8 cellular contexts compared by ENCODE assay signal in the genomic region with DNA sequence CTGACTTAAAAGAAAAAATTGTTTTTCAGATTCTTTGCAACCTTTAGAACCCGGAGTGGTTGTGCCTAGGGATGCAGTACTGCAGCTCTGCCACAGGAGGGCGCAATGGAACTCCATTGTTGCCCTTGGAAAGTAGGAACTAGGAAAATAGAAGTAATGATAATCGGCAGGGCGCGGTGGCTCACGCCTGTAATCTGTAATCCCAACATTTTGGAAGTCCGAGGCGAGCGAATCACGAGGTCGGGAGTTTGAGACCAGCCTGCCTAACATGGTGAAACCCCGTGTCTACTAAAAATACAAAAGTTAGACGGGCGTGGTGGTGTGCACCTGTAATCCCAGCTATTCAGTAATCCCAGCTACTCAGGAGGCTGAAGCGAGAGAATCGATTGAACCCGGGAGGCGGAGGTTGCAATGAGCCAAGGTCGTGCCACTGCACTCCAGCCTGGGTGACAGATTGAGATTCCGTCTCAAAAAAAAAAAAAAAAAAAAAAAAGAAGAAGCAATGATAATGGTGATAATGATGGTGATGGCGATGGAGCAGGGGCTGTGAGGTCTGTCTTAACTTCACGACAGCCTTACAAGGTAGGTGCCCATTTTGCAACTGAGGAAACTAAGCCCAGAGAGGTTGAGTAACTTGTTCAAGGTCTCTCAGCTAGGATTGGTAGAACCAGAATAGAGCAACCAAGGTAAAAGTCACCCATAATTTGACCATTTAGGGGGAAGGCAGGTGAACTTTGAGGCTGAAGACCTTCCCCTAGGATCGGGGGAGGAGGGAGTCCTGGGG. TPM values are rescaled to one million over a fixed set of nuclear protein-coding genes. Genes with fewer than 3 reads are reported as not detected.
DNase-seq lines count a peak whose midpoint lies in the region; ATAC-seq, FAIRE-seq and TF ChIP-seq lines count a peak whose summit lies in the region.

No MANE protein-coding gene starts in this region.

- H3K27ac ChIP-seq in H1 (ENCODE audit: low read depth, low read length) (no peak overlapping the region), upper lobe of left lung (no peak overlapping the region)
- no peak overlapping the region for H3K27ac ChIP-seq in naive thymus-derived CD4-positive, alpha-beta T cell (ENCODE audit: low read depth, low read length)

- H2BK15ac ChIP-seq in H1 (ENCODE audit: low read length): no peak overlapping the region

- H3K4me3 Mint-ChIP-seq in naive thymus-derived CD4-positive, alpha-beta T cell: peak overlapping the region in 5 of 10 donors; percentile 2 to 74 (median 30)

- H2AK5ac ChIP-seq in H1 (ENCODE audit: low read depth, low read length): no peak overlapping the region

- H3K27me3 ChIP-seq in H1 (replicated peaks in 1 of 4; ENCODE audit: control insufficient read depth in 3 of 4, extremely low read depth in 1 of 4, insufficient read depth in 3 of 4, low read length in 3 of 4) (no peaks in the 10 kb centered on the region), upper lobe of left lung (no peaks in the 10 kb centered on the region)
- no peaks in the 10 kb centered on the region for H3K27me3 ChIP-seq in naive thymus-derived CD4-positive, alpha-beta T cell (ENCODE audit: control insufficient read depth in 2 of 2, insufficient read depth in 2 of 2, low read length in 2 of 2)

- intact Hi-C loops in naive thymus-derived CD4-positive, alpha-beta T cell (cut with micrococcal nuclease): loop anchor here (1.0 kb wide), 3 partner anchors 26 to 464 kb away; no protein-coding TSS in a partner anchor

- POLR2A ChIA-PET in H1 (lab: Charles Lee; ENCODE audit: partially characterized antibody): interaction anchor here (2.0 to 2.9 kb wide), 2 partner anchors 13 to 23 kb away, joined by 8 to 15 read pairs; no protein-coding TSS in a partner anchor
- POLR2A ChIA-PET in naive thymus-derived CD4-positive, alpha-beta T cell (lab: Charles Lee): interaction anchor here (0.8 kb wide), 1 partner anchor 110 kb away, joined by 3 read pairs; no protein-coding TSS in a partner anchor

- TF ChIP-seq POLR2A in H1 (IDR thresholded peaks at IDR 0.05; ENCODE audit: control extremely low read depth in 1 of 2, low read depth in 2 of 2, low read length in 2 of 2): no peak
- TF ChIP-seq POLR2A in upper lobe of left lung (IDR thresholded peaks at IDR 0.05): no peak

- H3K23ac ChIP-seq in H1 (ENCODE audit: insufficient read length): no peak overlapping the region

- peak; percentile 87 for FAIRE-seq in H1 (lab: Jason Lieb, UNC)

- peak; percentile 69 to 79 for TF ChIP-seq RAD21 in H1 (IDR thresholded peaks at IDR 0.05 in 1 of 2, conservative IDR thresholded peaks at IDR 0.05 in 1 of 2; ENCODE audit: low read depth in 2 of 2, low read length in 2 of 2)

- H4K20me1 ChIP-seq in H1 (replicated peaks in 1 of 2; ENCODE audit: control insufficient read depth in 1 of 2, insufficient read depth in 2 of 2, low read length in 2 of 2): no peaks in the 10 kb centered on the region

- no peak overlapping the region for H4K91ac ChIP-seq in H1 (replicated peaks; ENCODE audit: insufficient read length, low read length)

- no peak for TF ChIP-seq EP300 in H1 (IDR thresholded peaks at IDR 0.05; ENCODE audit: borderline replicate concordance in 1 of 2, low read depth in 2 of 2, low read length in 2 of 2)
- no peak for TF ChIP-seq EP300 in upper lobe of left lung (IDR thresholded peaks at IDR 0.05)

- no peaks in the 10 kb centered on the region; the same call in 1 of the 2 replicates for H3K23me2 ChIP-seq in H1 (ENCODE audit: low read depth, low read length)

- no peak overlapping the region for H2BK20ac ChIP-seq in H1 (ENCODE audit: low read length)

- no peaks in the 10 kb centered on the region for H3K79me2 ChIP-seq in H1 (ENCODE audit: control insufficient read depth in 1 of 2, insufficient read depth in 2 of 2, low read length in 2 of 2)

- no peak overlapping the region; the same call in none of the 2 replicates for H3K18ac ChIP-seq in H1 (ENCODE audit: extremely low read depth, low read length)

- H3K9ac ChIP-seq in H1 (replicated peaks in 1 of 4; ENCODE audit: extremely low read depth in 1 of 4, low read depth in 3 of 4, low read length in 3 of 4): no peak overlapping the region

- H3K4me1 ChIP-seq in H1 (replicated peaks in 1 of 4; ENCODE audit: control insufficient read depth in 3 of 4, insufficient read depth in 4 of 4, low read length in 3 of 4) (peaks cover 2 to 8% (median 5%) of the 10 kb centered on the region in 4 experiments; a peak in 5 of 7 replicates), upper lobe of left lung (peaks cover 0 to 11% (median 5%) of the 10 kb centered on the region in 4 donors)
- H3K4me1 ChIP-seq in naive thymus-derived CD4-positive, alpha-beta T cell (ENCODE audit: control insufficient read depth in 2 of 2, insufficient read depth in 2 of 2, low read length in 2 of 2): peaks cover 7 to 11% of the 10 kb centered on the region in 2 donors

- peak overlapping the region in 6 of 9 donors; percentile 19 to 72 (median 48) for H3K27ac Mint-ChIP-seq in naive thymus-derived CD4-positive, alpha-beta T cell

- no peak overlapping the region for H2BK120ac ChIP-seq in H1 (replicated peaks; ENCODE audit: low read depth, low read length)

- H3K4me3 ChIP-seq in H1 (ENCODE audit: extremely low read depth in 1 of 4, insufficient read depth in 2 of 4, low read depth in 3 of 4, low read length in 4 of 4) (no peak overlapping the region), upper lobe of left lung (no peak overlapping the region)
- no peak overlapping the region for H3K4me3 ChIP-seq in naive thymus-derived CD4-positive, alpha-beta T cell (ENCODE audit: low read length)

- no peaks in the 10 kb centered on the region for H3K36me3 Mint-ChIP-seq in naive thymus-derived CD4-positive, alpha-beta T cell

- H4K5ac ChIP-seq in H1 (ENCODE audit: insufficient read length, low read depth, low read length): no peak overlapping the region

- H3K9me3 ChIP-seq in H1 (ENCODE audit: insufficient read depth in 2 of 2, low read depth in 1 of 2, low read length in 1 of 2) (no peaks in the 10 kb centered on the region), upper lobe of left lung (no peaks in the 10 kb centered on the region)
- H3K9me3 ChIP-seq in naive thymus-derived CD4-positive, alpha-beta T cell (ENCODE audit: control insufficient read depth in 2 of 3, low read length in 3 of 3): no peaks in the 10 kb centered on the region

- H3K9me3 Mint-ChIP-seq in naive thymus-derived CD4-positive, alpha-beta T cell: peaks cover 0 to 3% (median 0%) of the 10 kb centered on the region in 11 donors

- no peak overlapping the region for H2BK12ac ChIP-seq in H1 (ENCODE audit: low read depth, low read length)

- DNase-seq in GM10266 (ENCODE audit: extremely low spot score): peak; percentile 58
- peak; percentile 4 for DNase-seq in NCI-H1694 treated with DMSO at 0.1 percent for 48 hours (lab: John Stamatoyannopoulos, UW)
- DNase-seq in activated CD4-positive, alpha-beta T cell treated with anti-CD3 and anti-CD28 coated beads, Interleukin-2, amount 50 U/mL, for 48 hours: peak; percentile 73 to 78
- DNase-seq in H1 (ENCODE audit: low read depth in 1 of 2, low spot score in 2 of 2): peak in 1 of 2 experiments; percentile 87
- peak; percentile 37 to 70 (median 54) for DNase-seq in naive thymus-derived CD4-positive, alpha-beta T cell
- peak in 1 of 2 donors; percentile 75 for DNase-seq in upper lobe of left lung
- DNase-seq in GOT3 (lab: John Stamatoyannopoulos, UW): no peak

- H3K36me3 ChIP-seq in H1 (ENCODE audit: control insufficient read depth in 2 of 4, insufficient read depth in 4 of 4, low read length in 3 of 4) (no peaks in the 10 kb centered on the region), upper lobe of left lung (no peaks in the 10 kb centered on the region)
- no peaks in the 10 kb centered on the region for H3K36me3 ChIP-seq in naive thymus-derived CD4-positive, alpha-beta T cell (ENCODE audit: control insufficient read depth in 2 of 3, insufficient read depth in 3 of 3, low read length in 3 of 3)

- H3K56ac ChIP-seq in H1 (replicated peaks; ENCODE audit: insufficient read length, low read depth, low read length): no peak overlapping the region

- H2BK5ac ChIP-seq in H1 (ENCODE audit: low read depth, low read length): no peak overlapping the region

- CTCF ChIA-PET in H1 (lab: Charles Lee; ENCODE audit: partially characterized antibody): interaction anchor here (0.6 to 6.0 kb wide), 16 partner anchors 9 to 431 kb away, joined by 3 to 26 read pairs (median 5); a partner anchor contains a TSS
- CTCF ChIA-PET in naive thymus-derived CD4-positive, alpha-beta T cell (lab: Charles Lee): interaction anchor here (0.7 to 0.8 kb wide), 3 partner anchors 17 to 661 kb away, joined by 4 to 5 read pairs (median 4); no protein-coding TSS in a partner anchor

- H3K4ac ChIP-seq in H1 (replicated peaks; ENCODE audit: insufficient read length, low read depth, low read length): no peak overlapping the region

- H3K4me1 Mint-ChIP-seq in naive thymus-derived CD4-positive, alpha-beta T cell: peaks cover 8 to 31% (median 25%) of the 10 kb centered on the region in 7 donors

- ATAC-seq in naive thymus-derived CD4-positive, alpha-beta T cell: peak; percentile 83
- ATAC-seq in upper lobe of left lung (ENCODE audit: low FRiP score in 2 of 2): peak; percentile 67 to 76
- ATAC-seq in GM21526 (IDR thresholded peaks at IDR 0.05; ENCODE audit: low FRiP score, unreplicated experiment): no peak

- 63% methylated on average over 16 of the region's 23 CpGs; no CpG with 5 or more reads in 1 of the 2 experiments for WGBS in H1 (ENCODE audit: extremely low coverage in 1 of 2, insufficient coverage in 1 of 2, insufficient read length in 1 of 2, insufficient replicate concordance in 2 of 2, low coverage in 1 of 2, low lambda C conversion rate in 2 of 2, missing lambda C conversion rate in 1 of 2), 2 experiments
- WGBS in upper lobe of left lung, 2 donors: 30 to 36% methylated on average over 22 to 23 of the region's 23 CpGs

- H3K79me1 ChIP-seq in H1 (ENCODE audit: low read depth, low read length): no peaks in the 10 kb centered on the region

- no peak overlapping the region for H3K14ac ChIP-seq in H1 (ENCODE audit: insufficient read length)

- H3K4me2 ChIP-seq in H1 (ENCODE audit: insufficient read depth in 1 of 2, low read depth in 2 of 2, low read length in 2 of 2): no peak overlapping the region

- H4K8ac ChIP-seq in H1 (ENCODE audit: extremely low read depth, insufficient read depth, low read length): no peak overlapping the region

- peaks cover 0 to 10% (median 4%) of the 10 kb centered on the region in 5 donors for H3K27me3 Mint-ChIP-seq in naive thymus-derived CD4-positive, alpha-beta T cell

- TF ChIP-seq CTCF in GM10266 (IDR thresholded peaks at IDR 0.05; ENCODE audit: control insufficient read depth, insufficient read depth, low read depth, missing control alignments) (peak; percentile 75), H1 (IDR thresholded peaks at IDR 0.05; ENCODE audit: control extremely low read depth in 1 of 3, insufficient read depth in 1 of 3, low read depth in 1 of 3, low read length in 3 of 3) (peak; percentile 86 to 93 (median 90)), upper lobe of left lung (IDR thresholded peaks at IDR 0.05) (peak; percentile 67 to 92 (median 76))

- H2AFZ ChIP-seq in H1 (ENCODE audit: low read length): no peak overlapping the region

RNA-seq across cellular contexts. Expression of a gene that starts 5.5 kb away (rescaled TPM):
- total RNA-seq in H1 (2021; fragmentation: NEBNext Ultra II Directional; extraction: Animal tissue kit (Norgen Biotek cat#: 25700)): 14.0 and 17.4 TPM in 2 replicates
- 6.9 and 16.1 TPM in 2 replicates for polyA plus RNA-seq in H1 (2011; rRNA removed)
- polyA plus RNA-seq in H1 (2011; cell fraction: cytosol; rRNA removed): 14.8 TPM
- 78.6 TPM for polyA plus RNA-seq in H1 (2011; cell fraction: nucleus; rRNA removed)
- 8.6 to 15.2 TPM (median 12.4 TPM) in 4 replicates for polyA plus RNA-seq in H1 (2012, experiment 1 of 2)
- polyA plus RNA-seq in H1 (2012, experiment 2 of 2): 3.7 TPM
- 13.2 TPM for polyA plus RNA-seq in H1 (2013, experiment 1 of 2)
- polyA plus RNA-seq in H1 (2013, experiment 2 of 2): 11.6 TPM
- 9.3 and 10.6 TPM in 2 replicates for polyA minus RNA-seq in H1 (2011; rRNA and poly(A)+ RNA removed)
- 7.6 TPM for polyA minus RNA-seq in H1 (2011; cell fraction: cytosol; rRNA and poly(A)+ RNA removed)
- 30.6 TPM for polyA minus RNA-seq in H1 (2011; cell fraction: nucleus; rRNA and poly(A)+ RNA removed)
- total RNA-seq in naive thymus-derived CD4-positive, alpha-beta T cell: 100 to 1,000 TPM in 1 of 5 experiments, 10 to 100 TPM in 3, 1 to 10 TPM in 1; 8.2 to 102 (median 88.9) TPM
- 1 to 10 TPM; 1.5 to 3.4 TPM for polyA plus RNA-seq in naive thymus-derived CD4-positive, alpha-beta T cell
- 100 to 1,000 TPM in 1 of 6 donors, 10 to 100 TPM in 5; 11.9 to 103 (median 19.8) TPM for total RNA-seq in upper lobe of left lung

RNA-seq across cellular contexts. Expression of a gene that starts 14.4 kb away (rescaled TPM):
- total RNA-seq in H1 (2021; fragmentation: NEBNext Ultra II Directional; extraction: Animal tissue kit (Norgen Biotek cat#: 25700)): not detected in 2 replicates
- not detected in 2 replicates for polyA plus RNA-seq in H1 (2011; rRNA removed)
- not detected for polyA plus RNA-seq in H1 (2011; cell fraction: cytosol; rRNA removed)
- polyA plus RNA-seq in H1 (2011; cell fraction: nucleus; rRNA removed): not detected
- not detected in 4 replicates for polyA plus RNA-seq in H1 (2012, experiment 1 of 2)
- polyA plus RNA-seq in H1 (2012, experiment 2 of 2): not detected
- not detected for polyA plus RNA-seq in H1 (2013, experiment 1 of 2)
- not detected for polyA plus RNA-seq in H1 (2013, experiment 2 of 2)
- polyA minus RNA-seq in H1 (2011; rRNA and poly(A)+ RNA removed): not detected in 2 replicates
- not detected for polyA minus RNA-seq in H1 (2011; cell fraction: cytosol; rRNA and poly(A)+ RNA removed)
- polyA minus RNA-seq in H1 (2011; cell fraction: nucleus; rRNA and poly(A)+ RNA removed): not detected
- not detected for total RNA-seq in naive thymus-derived CD4-positive, alpha-beta T cell
- not detected for polyA plus RNA-seq in naive thymus-derived CD4-positive, alpha-beta T cell
- not detected for total RNA-seq in upper lobe of left lung

RNA-seq across cellular contexts. Expression of a gene that starts 38.8 kb away (rescaled TPM):
- total RNA-seq in H1 (2021; fragmentation: NEBNext Ultra II Directional; extraction: Animal tissue kit (Norgen Biotek cat#: 25700)): 2.2 and 4.6 TPM in 2 replicates
- 1.4 and 3.1 TPM in 2 replicates for polyA plus RNA-seq in H1 (2011; rRNA removed)
- polyA plus RNA-seq in H1 (2011; cell fraction: cytosol; rRNA removed): 1.6 TPM
- 2.8 TPM for polyA plus RNA-seq in H1 (2011; cell fraction: nucleus; rRNA removed)
- 6.5 to 9.2 TPM (median 8.1 TPM) in 4 replicates for polyA plus RNA-seq in H1 (2012, experiment 1 of 2)
- polyA plus RNA-seq in H1 (2012, experiment 2 of 2): 2.3 TPM
- polyA plus RNA-seq in H1 (2013, experiment 1 of 2): 3.7 TPM
- 3.5 TPM for polyA plus RNA-seq in H1 (2013, experiment 2 of 2)
- 3.1 and 5.2 TPM in 2 replicates for polyA minus RNA-seq in H1 (2011; rRNA and poly(A)+ RNA removed)
- polyA minus RNA-seq in H1 (2011; cell fraction: cytosol; rRNA and poly(A)+ RNA removed): 2.1 TPM
- 3.9 TPM for polyA minus RNA-seq in H1 (2011; cell fraction: nucleus; rRNA and poly(A)+ RNA removed)
- 100 to 1,000 TPM in 2 of 5 experiments, 10 to 100 TPM in 3; 25.5 to 472 (median 66.7) TPM for total RNA-seq in naive thymus-derived CD4-positive, alpha-beta T cell
- 1 to 10 TPM in 1 of 2 donors, under 1 TPM in 1; 0.83 to 1.0 TPM for polyA plus RNA-seq in naive thymus-derived CD4-positive, alpha-beta T cell
- total RNA-seq in upper lobe of left lung: 100 to 1,000 TPM in 4 of 6 donors, 10 to 100 TPM in 2; 47.3 to 246 (median 127) TPM
